Comparison of ENCODE assay signal across 9 cellular contexts in genomic region chr6:69232506-69233194, GRCh38.
DNase-seq lines count a peak whose midpoint lies in the region; ATAC-seq, FAIRE-seq and TF ChIP-seq lines count a peak whose summit lies in the region.
"Had no signal": no experiment of that assay in that cellular context is flagged by ENCODE, and none has a peak within 500 bp of the region (broad histone marks: within the 10 kb centered on the region; RNA-seq: fewer than 3 reads in every experiment).

No MANE protein-coding gene starts in this region.

- no peak for TF ChIP-seq POLR2A in sigmoid colon (IDR thresholded peaks at IDR 0.05)

- 7% methylated on average over 24 of the region's 24 CpGs for WGBS in hepatocyte (ENCODE audit: low lambda C conversion rate, missing lambda C conversion rate)
- WGBS in sigmoid colon, 2 donors: 7 to 10% methylated on average over 24 of the region's 24 CpGs

- H3K4me1 Mint-ChIP-seq in astrocyte (ENCODE audit: low read depth, unreplicated experiment): no peaks in the 10 kb centered on the region
- H3K4me1 Mint-ChIP-seq: naive thymus-derived CD8-positive, alpha-beta T cell had no signal

- no peaks in the 10 kb centered on the region for H3K36me3 Mint-ChIP-seq in astrocyte (ENCODE audit: low read depth, unreplicated experiment)

- H3K27ac ChIP-seq in astrocyte (ENCODE audit: low read depth, low read length) (no peak overlapping the region), hepatocyte (no peak overlapping the region), sigmoid colon (no peak overlapping the region)

- H3K79me2 ChIP-seq in astrocyte (ENCODE audit: insufficient read depth, low read length): no peaks in the 10 kb centered on the region
- no peaks in the 10 kb centered on the region for H3K79me2 ChIP-seq in hepatocyte

- H3K4me3 ChIP-seq in astrocyte (ENCODE audit: insufficient read depth, low read depth, low read length) (no peak overlapping the region), hepatocyte (no peak overlapping the region), sigmoid colon (no peak overlapping the region)

- H3K4me2 ChIP-seq in astrocyte (ENCODE audit: low read length): peak overlapping the region; percentile 76
- peak overlapping the region; percentile 65 for H3K4me2 ChIP-seq in hepatocyte

- intact Hi-C loops in sigmoid colon (cut with DNase I): no loop called here

- ATAC-seq in GM19463 (IDR thresholded peaks at IDR 0.05; ENCODE audit: unreplicated experiment) (peak; percentile 99), HG03460 (IDR thresholded peaks at IDR 0.05; ENCODE audit: unreplicated experiment) (peak; percentile 95)
- ATAC-seq: naive thymus-derived CD8-positive, alpha-beta T cell had no signal

- DNase-seq in COR-L47 (lab: John Stamatoyannopoulos, UW) (peak; percentile 63), astrocyte (ENCODE audit: low read depth) (peak; percentile 47), hepatocyte (ENCODE audit: low spot score) (peak; percentile 90), sigmoid colon (peak; percentile 69), DMS79 treated with DMSO at 0.1 percent for 48 hours (lab: John Stamatoyannopoulos, UW) (no peak)

- FAIRE-seq in astrocyte (lab: Jason Lieb, UNC): no peak

- no peaks in the 10 kb centered on the region for H3K9me3 ChIP-seq in astrocyte (ENCODE audit: insufficient read depth, low read depth, low read length)
- H3K9me3 ChIP-seq in hepatocyte (ENCODE audit: low read depth): no peaks in the 10 kb centered on the region
- H3K9me3 ChIP-seq in sigmoid colon: no peaks in the 10 kb centered on the region

- H3K27ac Mint-ChIP-seq in astrocyte (ENCODE audit: unreplicated experiment): no peak overlapping the region
- H3K27ac Mint-ChIP-seq: naive thymus-derived CD8-positive, alpha-beta T cell had no signal

- no peak overlapping the region for H2AFZ ChIP-seq in astrocyte (ENCODE audit: low read depth, low read length)
- H2AFZ ChIP-seq in hepatocyte: no peak overlapping the region

- H3K27me3 Mint-ChIP-seq in astrocyte (ENCODE audit: low read depth, unreplicated experiment): peaks cover 8% of the 10 kb centered on the region

- H3K4me1 ChIP-seq in astrocyte (ENCODE audit: insufficient read depth, low read length): no peaks in the 10 kb centered on the region
- no peaks in the 10 kb centered on the region for H3K4me1 ChIP-seq in hepatocyte (ENCODE audit: insufficient read depth)
- peaks cover 0 to 4% (median 0%) of the 10 kb centered on the region in 4 donors for H3K4me1 ChIP-seq in sigmoid colon

- no peaks in the 10 kb centered on the region for H4K20me1 ChIP-seq in astrocyte (ENCODE audit: insufficient read depth, low read length)
- no peaks in the 10 kb centered on the region for H4K20me1 ChIP-seq in hepatocyte (ENCODE audit: insufficient read depth, poor library complexity, severe bottlenecking)

- H3K9me2 ChIP-seq in hepatocyte (replicated peaks; ENCODE audit: insufficient read depth): no peaks in the 10 kb centered on the region

- no peaks in the 10 kb centered on the region for H3K9me3 Mint-ChIP-seq in astrocyte (ENCODE audit: unreplicated experiment)

- no peak overlapping the region for H3K9ac ChIP-seq in astrocyte (ENCODE audit: low read length)

- H3K4me3 Mint-ChIP-seq in astrocyte (ENCODE audit: unreplicated experiment): no peak overlapping the region
- H3K4me3 Mint-ChIP-seq: naive thymus-derived CD8-positive, alpha-beta T cell had no signal

- H3K27me3 ChIP-seq in astrocyte (ENCODE audit: insufficient read depth, low read length) (no peaks in the 10 kb centered on the region), hepatocyte (no peaks in the 10 kb centered on the region), sigmoid colon (no peaks in the 10 kb centered on the region)

- H3K36me3 ChIP-seq in astrocyte (ENCODE audit: insufficient read depth, low read length): no peaks in the 10 kb centered on the region
- H3K36me3 ChIP-seq in hepatocyte (replicated peaks; ENCODE audit: insufficient read depth, low read depth): no peaks in the 10 kb centered on the region
- H3K36me3 ChIP-seq in sigmoid colon: no peaks in the 10 kb centered on the region

- TF ChIP-seq CTCF in astrocyte (IDR thresholded peaks at IDR 0.05; ENCODE audit: insufficient read depth, low read depth, low read length) (no peak), hepatocyte (IDR thresholded peaks at IDR 0.05; ENCODE audit: poor library complexity) (no peak), sigmoid colon (IDR thresholded peaks at IDR 0.05) (no peak)

- no peak for TF ChIP-seq EP300 in sigmoid colon (IDR thresholded peaks at IDR 0.05)

TF ChIP-seq in PFSK-1, 5 proteins besides CTCF, POLR2A, EP300 and RAD21:
- TF ChIP-seq POLR2AphosphoS5 (IDR thresholded peaks at IDR 0.05; ENCODE audit: low read depth, low read length): no peak
- TF ChIP-seq SIN3A (IDR thresholded peaks at IDR 0.05; ENCODE audit: borderline replicate concordance, insufficient read depth, low read length): peak; percentile 100; the same call in 1 of the 2 replicates
- peak; percentile 100 for TF ChIP-seq REST (IDR thresholded peaks at IDR 0.05; ENCODE audit: insufficient read depth in 1 of 2, low read depth in 2 of 2, low read length in 2 of 2)
- 0 out of 2 replicates have a peak, but pooled peaks have one; percentile 19 for TF ChIP-seq TAF1 (IDR thresholded peaks at IDR 0.05; ENCODE audit: borderline replicate concordance, insufficient read depth, low read length)
- no peak for TF ChIP-seq FOXP2 (optimal IDR thresholded peaks at IDR 0.05; ENCODE audit: borderline replicate concordance, extremely low read depth, extremely low read length, insufficient read depth)
